Comparison of ENCODE assay signal across 24 cellular contexts in genomic region chr11:120839846-120840402, GRCh38.
DNase-seq lines count a peak whose midpoint lies in the region; ATAC-seq and TF ChIP-seq lines count a peak whose summit lies in the region.
"Had no signal": no experiment of that assay in that cellular context is flagged by ENCODE, and none has a peak within 500 bp of the region (broad histone marks: within the 10 kb centered on the region; RNA-seq: fewer than 3 reads in every experiment).

No MANE protein-coding gene starts in this region.

- TF ChIP-seq CTCF in NB4 (IDR thresholded peaks at IDR 0.05; ENCODE audit: low read depth, low read length) (no peak), vagina (IDR thresholded peaks at IDR 0.05) (no peak), glutamatergic neuron (IDR thresholded peaks at IDR 0.05; ENCODE audit: partially characterized antibody, unreplicated experiment) (no peak)

- no peaks in the 10 kb centered on the region for H3K4me1 ChIP-seq in vagina
- H3K4me1 ChIP-seq: parathyroid adenoma, upper lobe of left lung had no signal

- TF ChIP-seq POLR2A in NB4 (IDR thresholded peaks at IDR 0.05; ENCODE audit: extremely low read depth, insufficient read length), result no peak
- no peak for TF ChIP-seq POLR2A in vagina (IDR thresholded peaks at IDR 0.05)

- no peak overlapping the region for H3K27ac ChIP-seq in vagina
- H3K27ac ChIP-seq in caudate nucleus (ENCODE audit: low read depth, low read length), result no peak overlapping the region
- H3K27ac ChIP-seq: parathyroid adenoma, upper lobe of left lung had no signal

- peaks cover 29% of the 10 kb centered on the region for H3K27me3 Mint-ChIP-seq in stimulated activated naive CD8-positive, alpha-beta T cell treated with anti-CD3 and anti-CD28 coated beads, Interleukin-15, amount 100 ng/mL, for 72 hours
- peaks cover 0 to 10% (median 0%) of the 10 kb centered on the region in 3 donors for H3K27me3 Mint-ChIP-seq in immature natural killer cell (ENCODE audit: low read depth in 3 of 3)
- no peaks in the 10 kb centered on the region for H3K27me3 Mint-ChIP-seq in glutamatergic neuron (ENCODE audit: unreplicated experiment)

- no peak for DNase-seq in stimulated activated naive CD8-positive, alpha-beta T cell treated with anti-CD3 and anti-CD28 coated beads, Interleukin-15, amount 100 ng/mL, for 72 hours
- DNase-seq in stimulated activated naive CD8-positive, alpha-beta T cell treated with anti-CD3 and anti-CD28 coated beads, Interleukin-15, Interleukin-2, amounts not matched to agents 100 U/mL and 50 U/mL, for 24 hours, result no peak
- DNase-seq in NB4 (ENCODE audit: low read depth) (peak; percentile 30), immature natural killer cell (no peak), vagina (ENCODE audit: extremely low spot score in 2 of 2) (no peak), glutamatergic neuron (no peak), caudate nucleus (lab: John Stamatoyannopoulos, UW) (no peak)
- DNase-seq: activated CD4-positive, CD25-positive, alpha-beta regulatory T cell; activated T-cell treated with anti-CD3 and anti-CD28 coated beads, Interleukin-2, amount 50 U/mL, for 48 hours; CD4-positive, CD25-positive, alpha-beta regulatory T cell; DMS 273 treated with DMSO at 0.1 percent for 48 hours; effector memory CD8-positive, alpha-beta T cell; H9; NCI-H1092; NCI-H2081 treated with DMSO at 0.1 percent for 48 hours; NCI-H446 treated with DMSO at 0.1 percent for 48 hours; SHP77; stimulated activated CD4-positive, alpha-beta T cell treated with anti-CD3 and anti-CD28 coated beads, Interleukin-1b, Interleukin-23, amount 100 ng/mL, for 48 hours; T-helper 17 cell; upper lobe of left lung had no signal

- peak; percentile 26 for ATAC-seq in stimulated activated naive CD8-positive, alpha-beta T cell treated with anti-CD3 and anti-CD28 coated beads, Interleukin-15, amount 100 ng/mL, for 72 hours
- no peak for ATAC-seq in stimulated activated naive CD8-positive, alpha-beta T cell treated with anti-CD3 and anti-CD28 coated beads, Interleukin-15, Interleukin-2, amounts not matched to agents 100 U/mL and 50 U/mL, for 24 hours
- no peak for ATAC-seq in HG03571 (IDR thresholded peaks at IDR 0.05; ENCODE audit: unreplicated experiment)
- ATAC-seq: effector memory CD8-positive, alpha-beta T cell; K562; T-helper 17 cell had no signal

- H3K36me3 Mint-ChIP-seq in immature natural killer cell, result peaks cover 4 to 13% (median 11%) of the 10 kb centered on the region in 3 donors
- H3K36me3 Mint-ChIP-seq in glutamatergic neuron (ENCODE audit: unreplicated experiment), result no peaks in the 10 kb centered on the region
- H3K36me3 Mint-ChIP-seq: activated naive CD8-positive, alpha-beta T cell; CD4-positive, CD25-positive, alpha-beta regulatory T cell had no signal

- peaks cover 7% of the 10 kb centered on the region for H3K4me1 Mint-ChIP-seq in stimulated activated naive CD8-positive, alpha-beta T cell treated with anti-CD3 and anti-CD28 coated beads, Interleukin-15, amount 100 ng/mL, for 72 hours
- peaks cover 10 to 18% of the 10 kb centered on the region in 2 donors for H3K4me1 Mint-ChIP-seq in immature natural killer cell
- H3K4me1 Mint-ChIP-seq in glutamatergic neuron (ENCODE audit: low read depth, unreplicated experiment), result peaks cover 3% of the 10 kb centered on the region
- H3K4me1 Mint-ChIP-seq: CD4-positive, CD25-positive, alpha-beta regulatory T cell had no signal

- H3K27ac Mint-ChIP-seq in stimulated activated naive CD8-positive, alpha-beta T cell treated with anti-CD3 and anti-CD28 coated beads, Interleukin-15, amount 100 ng/mL, for 72 hours, result peak overlapping the region in 1 of 2 donors; percentile 68
- H3K27ac Mint-ChIP-seq in immature natural killer cell (peak overlapping the region in 5 of 6 donors; percentile 24 to 63 (median 42)), glutamatergic neuron (ENCODE audit: unreplicated experiment) (no peak overlapping the region)
- H3K27ac Mint-ChIP-seq: activated naive CD8-positive, alpha-beta T cell; CD4-positive, CD25-positive, alpha-beta regulatory T cell; effector memory CD8-positive, alpha-beta T cell; T-helper 17 cell had no signal

- intact Hi-C loops in vagina (cut with DNase I), result no loop called here

- H3K4me3 Mint-ChIP-seq in stimulated activated naive CD8-positive, alpha-beta T cell treated with anti-CD3 and anti-CD28 coated beads, Interleukin-15, amount 100 ng/mL, for 72 hours, result no peak overlapping the region
- H3K4me3 Mint-ChIP-seq in immature natural killer cell (peak overlapping the region in 1 of 5 donors; percentile 5), glutamatergic neuron (ENCODE audit: unreplicated experiment) (no peak overlapping the region)
- H3K4me3 Mint-ChIP-seq: activated naive CD8-positive, alpha-beta T cell; CD4-positive, CD25-positive, alpha-beta regulatory T cell; effector memory CD8-positive, alpha-beta T cell; H9; T-helper 17 cell had no signal

- no peak overlapping the region for H3K4me3 ChIP-seq in NB4 (ENCODE audit: low read depth, low read length)
- H3K4me3 ChIP-seq in vagina, result no peak overlapping the region
- H3K4me3 ChIP-seq: K562, upper lobe of left lung had no signal

- H3K36me3 ChIP-seq in vagina, result no peaks in the 10 kb centered on the region
- H3K36me3 ChIP-seq: upper lobe of left lung had no signal

- no peaks in the 10 kb centered on the region for H3K9me3 Mint-ChIP-seq in stimulated activated naive CD8-positive, alpha-beta T cell treated with anti-CD3 and anti-CD28 coated beads, Interleukin-15, amount 100 ng/mL, for 72 hours
- H3K9me3 Mint-ChIP-seq in immature natural killer cell (no peaks in the 10 kb centered on the region), glutamatergic neuron (ENCODE audit: unreplicated experiment) (peaks cover 4% of the 10 kb centered on the region)
- H3K9me3 Mint-ChIP-seq: effector memory CD8-positive, alpha-beta T cell; H9 had no signal

- H3K27me3 ChIP-seq in vagina, result no peaks in the 10 kb centered on the region
- H3K27me3 ChIP-seq: upper lobe of left lung had no signal

- H3K9me3 ChIP-seq in vagina, result no peaks in the 10 kb centered on the region
- H3K9me3 ChIP-seq: upper lobe of left lung had no signal
